In genomic region chr21:31873696-31874599, GRCh38 we compare ENCODE assay signal across 9 cellular contexts. TPM values are rescaled to one million over a fixed set of nuclear protein-coding genes. Genes with fewer than 3 reads are reported as not detected.
A peak's percentile ranks its signal among the peaks of the same experiment; 100 is the strongest.
DNase-seq lines count a peak whose midpoint lies in the region; ATAC-seq and TF ChIP-seq lines count a peak whose summit lies in the region.
"Had no signal": no experiment of that assay in that cellular context is flagged by ENCODE, and none has a peak within 500 bp of the region (broad histone marks: within the 10 kb centered on the region; RNA-seq: fewer than 3 reads in every experiment).

No MANE protein-coding gene starts in this region.

- peak overlapping the region; percentile 30 for H3K4me3 ChIP-seq in CD8-positive, alpha-beta T cell (ENCODE audit: low read depth, low read length)
- H3K4me3 ChIP-seq in endodermal cell (ENCODE audit: low read length) (peak overlapping the region; percentile 67), thoracic aorta (peak overlapping the region; percentile 77)

- no peaks in the 10 kb centered on the region for H3K36me3 ChIP-seq in CD8-positive, alpha-beta T cell (ENCODE audit: insufficient read depth, low read length)
- H3K36me3 ChIP-seq in endodermal cell (ENCODE audit: control insufficient read depth, insufficient read depth, low read length) (no peaks in the 10 kb centered on the region), thoracic aorta (no peaks in the 10 kb centered on the region)

- H3K27me3 ChIP-seq in CD8-positive, alpha-beta T cell (ENCODE audit: insufficient read depth, low read length), result peaks cover 14% of the 10 kb centered on the region
- H3K27me3 ChIP-seq in endodermal cell (ENCODE audit: control insufficient read depth, insufficient read depth, low read length, poor library complexity, severe bottlenecking) (peaks cover 76% of the 10 kb centered on the region), thoracic aorta (replicated peaks; ENCODE audit: insufficient read depth) (no peaks in the 10 kb centered on the region)

- intact Hi-C loops in CD8-positive, alpha-beta T cell (cut with DNase I, micrococcal nuclease), result loop anchor here in 1 of 2 experiments (10.0 kb wide), 1 partner anchor 81 kb away; no protein-coding TSS in a partner anchor

- H3K27ac ChIP-seq in CD8-positive, alpha-beta T cell (ENCODE audit: low read depth, low read length), result no peak overlapping the region
- no peak overlapping the region for H3K27ac ChIP-seq in endodermal cell (ENCODE audit: low read depth, low read length)
- no peak overlapping the region for H3K27ac ChIP-seq in thoracic aorta

- DNase-seq in CD8-positive, alpha-beta T cell, result peak in 4 of 7 experiments; percentile 13 to 64 (median 38)
- DNase-seq in WTC11 (ENCODE audit: low spot score) (peak; percentile 74), endodermal cell (peak; percentile 90), naive B cell (peak; percentile 32), thoracic aorta (ENCODE audit: low spot score) (no peak)

- peak; percentile 37 for TF ChIP-seq RAD21 in Ishikawa (IDR thresholded peaks at IDR 0.05; ENCODE audit: low read depth)

- WGBS in endodermal cell (ENCODE audit: insufficient coverage in 1 of 2, insufficient read length in 1 of 2), 2 experiments, result 0 to 2% methylated on average over 45 to 77 of the region's 77 CpGs

- H3K9ac ChIP-seq in endodermal cell (ENCODE audit: extremely low read depth, low read length, poor library complexity, severe bottlenecking), result no peak overlapping the region

- H3K36me3 Mint-ChIP-seq in CD8-positive, alpha-beta T cell, result no peaks in the 10 kb centered on the region
- H3K36me3 Mint-ChIP-seq in WTC11 (no peaks in the 10 kb centered on the region), endodermal cell (ENCODE audit: low read depth) (no peaks in the 10 kb centered on the region), naive B cell (no peaks in the 10 kb centered on the region)

- no peak overlapping the region for H3K27ac Mint-ChIP-seq in CD8-positive, alpha-beta T cell
- H3K27ac Mint-ChIP-seq in WTC11 (no peak overlapping the region), endodermal cell (no peak overlapping the region), naive B cell (no peak overlapping the region)

- H3K9me3 ChIP-seq in CD8-positive, alpha-beta T cell (ENCODE audit: low read length), result no peaks in the 10 kb centered on the region
- H3K9me3 ChIP-seq in endodermal cell (ENCODE audit: control insufficient read depth, low read length) (no peaks in the 10 kb centered on the region), thoracic aorta (no peaks in the 10 kb centered on the region)

- no peak for TF ChIP-seq CTCF in CD8-positive, alpha-beta T cell (IDR thresholded peaks at IDR 0.05)
- TF ChIP-seq CTCF in WTC11 (IDR thresholded peaks at IDR 0.05) (peak; percentile 65), endodermal cell (conservative IDR thresholded peaks at IDR 0.05) (peak; percentile 81), thoracic aorta (IDR thresholded peaks at IDR 0.05) (peak; percentile 53)

- H3K4me1 ChIP-seq in CD8-positive, alpha-beta T cell (ENCODE audit: insufficient read depth, low read length), result peaks cover 6% of the 10 kb centered on the region
- H3K4me1 ChIP-seq in endodermal cell (ENCODE audit: control insufficient read depth, insufficient read depth, low read length) (no peaks in the 10 kb centered on the region), thoracic aorta (ENCODE audit: control insufficient read depth in 1 of 2, low read depth in 2 of 2) (peaks cover 14 to 45% of the 10 kb centered on the region in 2 donors)

- H3K27me3 Mint-ChIP-seq in CD8-positive, alpha-beta T cell (ENCODE audit: low read depth), result peaks cover 46% of the 10 kb centered on the region
- peaks cover 43% of the 10 kb centered on the region for H3K27me3 Mint-ChIP-seq in WTC11 (ENCODE audit: low read depth)
- peaks cover 77% of the 10 kb centered on the region for H3K27me3 Mint-ChIP-seq in endodermal cell (ENCODE audit: insufficient read depth)
- peaks cover 47 to 65% (median 58%) of the 10 kb centered on the region in 3 donors for H3K27me3 Mint-ChIP-seq in naive B cell

- TF ChIP-seq EP300 in Ishikawa (IDR thresholded peaks at IDR 0.05; ENCODE audit: borderline replicate concordance), result no peak

- H3K4me3 Mint-ChIP-seq in CD8-positive, alpha-beta T cell, result no peak overlapping the region
- H3K4me3 Mint-ChIP-seq in WTC11 (peak overlapping the region; percentile 63), endodermal cell (peak overlapping the region; percentile 68), naive B cell (peak overlapping the region in 7 of 8 donors; percentile 45 to 84 (median 66))

- peaks cover 11% of the 10 kb centered on the region for H3K4me1 Mint-ChIP-seq in CD8-positive, alpha-beta T cell (ENCODE audit: low read depth)
- peaks cover 44% of the 10 kb centered on the region for H3K4me1 Mint-ChIP-seq in WTC11
- H3K4me1 Mint-ChIP-seq in endodermal cell, result peaks cover 12% of the 10 kb centered on the region
- peaks cover 8 to 9% (median 8%) of the 10 kb centered on the region in 3 donors for H3K4me1 Mint-ChIP-seq in naive B cell

- CTCF ChIA-PET in CD8-positive, alpha-beta T cell (lab: Charles Lee), result interaction anchor here (1.0 to 1.9 kb wide), 6 partner anchors 8 to 179 kb away, joined by 3 to 6 read pairs (median 3); no protein-coding TSS in a partner anchor
- CTCF ChIA-PET in WTC11 (lab: Charles Lee), result interaction anchor here (0.6 to 3.8 kb wide), 28 partner anchors 8 to 1732 kb away, joined by 3 to 22 read pairs (median 4); partner anchors contain the start of gene MIS18A

- POLR2A ChIA-PET in CD8-positive, alpha-beta T cell (lab: Charles Lee), result interaction anchor here (1.3 kb wide), 2 partner anchors 66 to 101 kb away, joined by 3 to 4 read pairs; no protein-coding TSS in a partner anchor
- POLR2A ChIA-PET in WTC11 (lab: Charles Lee), result interaction anchor here (0.6 to 2.1 kb wide), 6 partner anchors 8 to 419 kb away, joined by 3 to 11 read pairs (median 4); no protein-coding TSS in a partner anchor

- peak; percentile 44 for ATAC-seq in CD8-positive, alpha-beta T cell
- ATAC-seq in WTC11 (peak; percentile 18), naive B cell (ENCODE audit: low read depth in 2 of 2) (peak; percentile 65 to 69), thoracic aorta (ENCODE audit: insufficient number of reproducible peaks, low FRiP score, low read depth) (no peak), GM19328 (IDR thresholded peaks at IDR 0.05; ENCODE audit: unreplicated experiment) (no peak), HG02884 (IDR thresholded peaks at IDR 0.05; ENCODE audit: unreplicated experiment) (no peak)

- no peaks in the 10 kb centered on the region for H3K9me3 Mint-ChIP-seq in CD8-positive, alpha-beta T cell
- no peaks in the 10 kb centered on the region for H3K9me3 Mint-ChIP-seq in WTC11
- H3K9me3 Mint-ChIP-seq in endodermal cell, result no peaks in the 10 kb centered on the region
- H3K9me3 Mint-ChIP-seq in naive B cell, result no peaks in the 10 kb centered on the region

TF ChIP-seq in Ishikawa, 13 proteins besides CTCF, POLR2A, EP300 and RAD21:
- TF ChIP-seq ZBTB7A (IDR thresholded peaks at IDR 0.05; ENCODE audit: low read depth) (peak; percentile 96), CEBPB (IDR thresholded peaks at IDR 0.05) (no peak), TAF1 (IDR thresholded peaks at IDR 0.05; ENCODE audit: low read depth) (no peak), TCF12 (IDR thresholded peaks at IDR 0.05; ENCODE audit: low read depth) (peak; percentile 19; the same call in 1 of the 2 replicates), NFIC (IDR thresholded peaks at IDR 0.05) (0 out of 2 replicates have a peak, but pooled peaks have one; percentile 3)
- TF ChIP-seq, protein P1, sequence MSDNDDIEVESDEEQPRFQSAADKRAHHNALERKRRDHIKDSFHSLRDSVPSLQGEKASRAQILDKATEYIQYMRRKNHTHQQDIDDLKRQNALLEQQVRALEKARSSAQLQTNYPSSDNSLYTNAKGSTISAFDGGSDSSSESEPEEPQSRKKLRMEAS (IDR thresholded peaks at IDR 0.05), result peak; percentile 77

TF ChIP-seq in WTC11, 78 proteins besides CTCF, POLR2A, EP300 and RAD21 (continues in another document):
- no peak for TF ChIP-seq ELF4 (CRISPR knock-in tag; IDR thresholded peaks at IDR 0.05; ENCODE audit: low read depth)
- TF ChIP-seq ATF2 (CRISPR knock-in tag; IDR thresholded peaks at IDR 0.05; ENCODE audit: borderline replicate concordance, low read depth), result no peak
- TF ChIP-seq ZNF281 (CRISPR knock-in tag; IDR thresholded peaks at IDR 0.05), result no peak
- TF ChIP-seq, protein P1 (CRISPR knock-in tag; IDR thresholded peaks at IDR 0.05), result peak; percentile 46; the same call in 1 of the 2 replicates

RNA-seq across cellular contexts. Expression of gene HUNK, which starts 1.1 kb away (rescaled TPM):
- not detected for total RNA-seq in CD8-positive, alpha-beta T cell
- total RNA-seq in WTC11 (2021), result 5.0 to 7.0 TPM (median 6.1 TPM) in 3 replicates
- 1 to 10 TPM; 5.8 to 8.4 TPM for total RNA-seq in endodermal cell
- 8.8 TPM for polyA plus RNA-seq in endodermal cell (2013, experiment 1 of 2)
- polyA plus RNA-seq in endodermal cell (2013, experiment 2 of 2), result 8.4 TPM
- polyA plus RNA-seq in naive B cell (ENCODE audit: low read depth in 6 of 6), result under 1 TPM in 1 of 6 donors, not detected in 5; 0.05 TPM
- total RNA-seq in thoracic aorta, result under 1 TPM; 0.27 to 0.42 TPM
- total RNA-seq: LHCN-M2 had no signal

Comparison
In these comparisons a context has a peak if more than half of its experiments do, and no peak if none do; other contexts are left out.
1. ATAC-seq: peak in CD8-positive, alpha-beta T cell (single experiment), WTC11 (single experiment) and naive B cell (2 of 2); none in thoracic aorta (single experiment), GM19328 (single experiment) and HG02884 (single experiment).
2. Peak in every context shown above with its lines, with median percentiles within 50 percentile points of each other: H3K4me3 ChIP-seq.